ENCODE assay signal across 18 cellular contexts in the genomic region with DNA sequence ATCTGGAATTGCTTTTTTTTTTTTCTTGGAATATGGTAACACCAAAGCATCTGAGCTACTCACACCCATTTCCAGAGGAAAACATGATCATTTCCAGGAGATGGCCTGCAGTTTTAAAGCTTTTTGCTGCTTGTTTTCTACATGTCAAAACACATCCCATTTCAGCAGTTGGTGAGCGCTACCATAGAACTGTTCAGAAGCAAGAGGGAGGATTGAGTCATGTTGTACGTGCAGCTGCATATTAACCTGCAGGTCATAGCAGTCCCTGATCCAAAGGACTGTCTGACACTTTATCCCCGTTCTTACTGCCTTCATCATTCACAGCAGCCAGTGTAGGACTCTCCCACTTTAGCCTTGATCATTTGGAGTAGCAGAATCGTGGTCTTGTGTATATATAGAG.
DNase-seq lines count a peak whose midpoint lies in the region; ATAC-seq and TF ChIP-seq lines count a peak whose summit lies in the region.
"Had no signal": no experiment of that assay in that cellular context is flagged by ENCODE, and none has a peak within 500 bp of the region (broad histone marks: within the 10 kb centered on the region; RNA-seq: fewer than 3 reads in every experiment).

No MANE protein-coding gene starts in this region.

- H3K4me2 ChIP-seq in SK-N-SH (no peak overlapping the region), neural cell (ENCODE audit: low read length) (no peak overlapping the region)
- H3K4me2 ChIP-seq: BLaER1, PC-9 had no signal

- H3K27me3 ChIP-seq in SK-N-SH (ENCODE audit: insufficient read depth) (no peaks in the 10 kb centered on the region), neural cell (ENCODE audit: insufficient read depth, low read depth, low read length) (no peaks in the 10 kb centered on the region)
- H3K27me3 ChIP-seq: BLaER1 had no signal

- H3K9ac ChIP-seq in SK-N-SH (no peak overlapping the region), neural cell (ENCODE audit: low read length) (no peak overlapping the region)
- H3K9ac ChIP-seq: BLaER1 had no signal

- DNase-seq in NCI-H146 (lab: John Stamatoyannopoulos, UW) (peak; percentile 14), NCI-H146 treated with DMSO at 0.1 percent for 48 hours (lab: John Stamatoyannopoulos, UW; ENCODE audit: unreplicated experiment) (no peak), SK-N-SH (no peak), amygdala (lab: John Stamatoyannopoulos, UW) (no peak)
- DNase-seq in stimulated activated naive CD8-positive, alpha-beta T cell treated with anti-CD3 and anti-CD28 coated beads, Interleukin-15, amount 100 ng/mL, for 72 hours: no peak
- DNase-seq: DMS 273 treated with DMSO at 0.1 percent for 48 hours, NCI-H1417 treated with DMSO at 0.1 percent for 48 hours, NCI-H2081, NCI-H446 treated with DMSO at 0.1 percent for 48 hours, NCI-H774, PC-9, SHP77 had no signal

- H3K4me3 Mint-ChIP-seq in stimulated activated naive CD8-positive, alpha-beta T cell treated with anti-CD3 and anti-CD28 coated beads, Interleukin-15, amount 100 ng/mL, for 72 hours: no peak overlapping the region
- H3K4me3 Mint-ChIP-seq: IgD-negative memory B cell had no signal

- H3K9me3 Mint-ChIP-seq in stimulated activated naive CD8-positive, alpha-beta T cell treated with anti-CD3 and anti-CD28 coated beads, Interleukin-15, amount 100 ng/mL, for 72 hours: peaks cover 0 to 3% of the 10 kb centered on the region in 2 donors

- H3K9me3 ChIP-seq in SK-N-SH (no peaks in the 10 kb centered on the region), neural cell (ENCODE audit: low read length) (no peaks in the 10 kb centered on the region)

- TF ChIP-seq RAD21 in SK-N-SH (IDR thresholded peaks at IDR 0.05; ENCODE audit: low read length): no peak
- TF ChIP-seq RAD21 in neural cell (conservative IDR thresholded peaks at IDR 0.05): no peak

- no peaks in the 10 kb centered on the region for H3K4me1 Mint-ChIP-seq in stimulated activated naive CD8-positive, alpha-beta T cell treated with anti-CD3 and anti-CD28 coated beads, Interleukin-15, amount 100 ng/mL, for 72 hours

- H3K4me3 ChIP-seq in SK-N-SH (ENCODE audit: low read depth in 2 of 2, low read length in 1 of 2): no peak overlapping the region
- H3K4me3 ChIP-seq in neural cell (ENCODE audit: low read length): no peak overlapping the region
- H3K4me3 ChIP-seq: BLaER1, PC-9 had no signal

- H2AFZ ChIP-seq in SK-N-SH (ENCODE audit: low read depth) (no peak overlapping the region), neural cell (ENCODE audit: low read depth, low read length) (no peak overlapping the region)
- H2AFZ ChIP-seq: PC-9 had no signal

- no peak overlapping the region for H3K27ac Mint-ChIP-seq in stimulated activated naive CD8-positive, alpha-beta T cell treated with anti-CD3 and anti-CD28 coated beads, Interleukin-15, amount 100 ng/mL, for 72 hours
- H3K27ac Mint-ChIP-seq: IgD-negative memory B cell had no signal

- ATAC-seq in esophagus mucosa (peak; percentile 95), GM18498 (IDR thresholded peaks at IDR 0.05; ENCODE audit: unreplicated experiment) (no peak)
- ATAC-seq in stimulated activated naive CD8-positive, alpha-beta T cell treated with anti-CD3 and anti-CD28 coated beads, Interleukin-15, amount 100 ng/mL, for 72 hours: no peak

- POLR2A ChIA-PET in SK-N-SH (lab: Yijun Ruan, JAX): no interaction called here

- TF ChIP-seq CTCF in SK-N-SH (IDR thresholded peaks at IDR 0.05): no peak
- no peak for TF ChIP-seq CTCF in neural cell (IDR thresholded peaks at IDR 0.05; ENCODE audit: poor library complexity, severe bottlenecking)

- TF ChIP-seq EP300 in SK-N-SH (IDR thresholded peaks at IDR 0.05; ENCODE audit: borderline replicate concordance in 1 of 2, low read depth in 1 of 2, low read length in 1 of 2) (no peak), neural cell (conservative IDR thresholded peaks at IDR 0.05; ENCODE audit: poor library complexity, severe bottlenecking) (no peak)

- H3K79me2 ChIP-seq in SK-N-SH (ENCODE audit: insufficient read depth): peaks cover 9% of the 10 kb centered on the region
- H3K79me2 ChIP-seq in neural cell (replicated peaks; ENCODE audit: insufficient read depth, low read length): peaks cover 59% of the 10 kb centered on the region

- WGBS in SK-N-SH (ENCODE audit: low lambda C conversion rate): 93% methylated on average over 4 of the region's 4 CpGs

- no peaks in the 10 kb centered on the region for H3K36me3 ChIP-seq in SK-N-SH (replicated peaks in 1 of 2; ENCODE audit: control insufficient read depth in 1 of 2, insufficient read depth in 2 of 2, low read length in 1 of 2)
- no peaks in the 10 kb centered on the region for H3K36me3 ChIP-seq in neural cell (ENCODE audit: insufficient read depth, low read length)
- H3K36me3 ChIP-seq: BLaER1 had no signal

- no peaks in the 10 kb centered on the region for H3F3A ChIP-seq in SK-N-SH (replicated peaks; ENCODE audit: insufficient read depth)
- peaks cover 5% of the 10 kb centered on the region for H3F3A ChIP-seq in neural cell (ENCODE audit: insufficient read depth, low read length, poor library complexity, severe bottlenecking)

- no peaks in the 10 kb centered on the region for H3K9me2 ChIP-seq in SK-N-SH
- H3K9me2 ChIP-seq in neural cell (ENCODE audit: insufficient read depth, low read length): no peaks in the 10 kb centered on the region

- CTCF ChIA-PET in SK-N-SH (lab: Yijun Ruan, JAX): interaction anchor here (0.6 to 1.6 kb wide), 3 partner anchors 8 to 12 kb away, joined by 3 to 5 read pairs (median 3); no protein-coding TSS in a partner anchor

- H4K20me1 ChIP-seq in SK-N-SH (ENCODE audit: insufficient read depth) (peaks cover 36% of the 10 kb centered on the region; the same call in 1 of the 2 replicates), neural cell (ENCODE audit: insufficient read depth) (no peaks in the 10 kb centered on the region)

- peaks cover 0 to 4% of the 10 kb centered on the region in 2 experiments; a peak in 1 of 4 replicates for H3K4me1 ChIP-seq in SK-N-SH (ENCODE audit: control insufficient read depth in 1 of 2, insufficient read depth in 2 of 2, low read depth in 1 of 2, low read length in 1 of 2)

- H3K27me3 Mint-ChIP-seq in stimulated activated naive CD8-positive, alpha-beta T cell treated with anti-CD3 and anti-CD28 coated beads, Interleukin-15, amount 100 ng/mL, for 72 hours: peaks cover 3% of the 10 kb centered on the region
- H3K27me3 Mint-ChIP-seq: IgD-negative memory B cell had no signal

- H3K27ac ChIP-seq in SK-N-SH (ENCODE audit: low read depth in 2 of 2, low read length in 1 of 2): no peak overlapping the region
- H3K27ac ChIP-seq in neural cell (ENCODE audit: low read length): no peak overlapping the region
- H3K27ac ChIP-seq: 22Rv1, BLaER1, PC-9 had no signal

TF ChIP-seq in SK-N-SH, 30 proteins besides CTCF, POLR2A, EP300 and RAD21 (continues in another document):
- TF ChIP-seq SIN3A (IDR thresholded peaks at IDR 0.05; ENCODE audit: borderline replicate concordance, low read depth, low read length): no peak
- TF ChIP-seq, protein P1, sequence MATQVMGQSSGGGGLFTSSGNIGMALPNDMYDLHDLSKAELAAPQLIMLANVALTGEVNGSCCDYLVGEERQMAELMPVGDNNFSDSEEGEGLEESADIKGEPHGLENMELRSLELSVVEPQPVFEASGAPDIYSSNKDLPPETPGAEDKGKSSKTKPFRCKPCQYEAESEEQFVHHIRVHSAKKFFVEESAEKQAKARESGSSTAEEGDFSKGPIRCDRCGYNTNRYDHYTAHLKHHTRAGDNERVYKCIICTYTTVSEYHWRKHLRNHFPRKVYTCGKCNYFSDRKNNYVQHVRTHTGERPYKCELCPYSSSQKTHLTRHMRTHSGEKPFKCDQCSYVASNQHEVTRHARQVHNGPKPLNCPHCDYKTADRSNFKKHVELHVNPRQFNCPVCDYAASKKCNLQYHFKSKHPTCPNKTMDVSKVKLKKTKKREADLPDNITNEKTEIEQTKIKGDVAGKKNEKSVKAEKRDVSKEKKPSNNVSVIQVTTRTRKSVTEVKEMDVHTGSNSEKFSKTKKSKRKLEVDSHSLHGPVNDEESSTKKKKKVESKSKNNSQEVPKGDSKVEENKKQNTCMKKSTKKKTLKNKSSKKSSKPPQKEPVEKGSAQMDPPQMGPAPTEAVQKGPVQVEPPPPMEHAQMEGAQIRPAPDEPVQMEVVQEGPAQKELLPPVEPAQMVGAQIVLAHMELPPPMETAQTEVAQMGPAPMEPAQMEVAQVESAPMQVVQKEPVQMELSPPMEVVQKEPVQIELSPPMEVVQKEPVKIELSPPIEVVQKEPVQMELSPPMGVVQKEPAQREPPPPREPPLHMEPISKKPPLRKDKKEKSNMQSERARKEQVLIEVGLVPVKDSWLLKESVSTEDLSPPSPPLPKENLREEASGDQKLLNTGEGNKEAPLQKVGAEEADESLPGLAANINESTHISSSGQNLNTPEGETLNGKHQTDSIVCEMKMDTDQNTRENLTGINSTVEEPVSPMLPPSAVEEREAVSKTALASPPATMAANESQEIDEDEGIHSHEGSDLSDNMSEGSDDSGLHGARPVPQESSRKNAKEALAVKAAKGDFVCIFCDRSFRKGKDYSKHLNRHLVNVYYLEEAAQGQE (IDR thresholded peaks at IDR 0.05; ENCODE audit: low read depth, low read length): peak; percentile 82

TF ChIP-seq in neural cell, 6 proteins besides CTCF, POLR2A, EP300 and RAD21 (continues in another document):
- no peak for TF ChIP-seq POLR2AphosphoS5 (IDR thresholded peaks at IDR 0.05)
- no peak for TF ChIP-seq EZH2 (IDR thresholded peaks at IDR 0.05; ENCODE audit: borderline replicate concordance, insufficient read depth, low read length, poor library complexity, severe bottlenecking)
